In the genomic region with DNA sequence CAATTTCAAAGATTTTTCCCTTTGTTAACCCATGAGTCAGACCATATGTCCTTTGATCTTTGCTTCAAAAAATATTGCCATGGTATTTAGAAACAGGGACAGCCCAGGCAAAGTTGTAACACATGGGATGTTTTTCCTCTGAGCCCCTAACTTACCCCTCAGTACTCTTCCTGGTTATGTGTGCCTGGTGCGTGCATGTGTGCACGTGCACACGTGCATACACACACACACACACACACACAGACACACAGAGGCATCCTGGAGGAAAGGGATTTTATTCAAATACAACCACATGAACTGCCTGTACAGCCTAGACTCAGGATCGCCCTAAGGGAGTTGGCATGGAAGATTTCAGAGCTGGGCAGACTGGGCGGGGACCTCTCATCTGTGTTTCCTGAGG, we compare ENCODE assay signal across 17 cellular contexts. TPM values are rescaled to one million over a fixed set of nuclear protein-coding genes. Genes with fewer than 3 reads are reported as not detected.
DNase-seq lines count a peak whose midpoint lies in the region; ATAC-seq, FAIRE-seq and TF ChIP-seq lines count a peak whose summit lies in the region.
"Had no signal": no experiment of that assay in that cellular context is flagged by ENCODE, and none has a peak within 500 bp of the region (broad histone marks: within the 10 kb centered on the region; RNA-seq: fewer than 3 reads in every experiment).

No MANE protein-coding gene starts in this region.

- H3K9me3 ChIP-seq in HepG2 (ENCODE audit: low read length) (no peaks in the 10 kb centered on the region), right lobe of liver (no peaks in the 10 kb centered on the region), KOPT-K1 (ENCODE audit: insufficient read depth, low read length, poor library complexity, severe bottlenecking) (no peaks in the 10 kb centered on the region), small intestine (ENCODE audit: control insufficient read depth, low read depth) (no peaks in the 10 kb centered on the region)
- H3K9me3 ChIP-seq: HAP-1 had no signal

- FAIRE-seq in HepG2 (lab: Jason Lieb, UNC), result no peak
- FAIRE-seq in small intestine (lab: Jason Lieb, UNC), result no peak
- FAIRE-seq: A204.1, RCC 7860 had no signal

- no peak overlapping the region for H3K9ac ChIP-seq in HepG2 (ENCODE audit: insufficient read depth, low read depth, low read length)

- no TSS peak for BruUV-seq in HepG2 (replicated peaks; lab: Mats Ljungman, UMichigan)

- H3K27ac ChIP-seq in HepG2 (ENCODE audit: extremely low read length, insufficient read depth, low read length), result no peak overlapping the region
- H3K27ac ChIP-seq in right lobe of liver, result no peak overlapping the region
- H3K27ac ChIP-seq in KOPT-K1 (ENCODE audit: low read depth, low read length, poor library complexity, severe bottlenecking), result peak overlapping the region; percentile 52
- H3K27ac ChIP-seq in small intestine (ENCODE audit: low read depth in 1 of 2, low read length in 1 of 2), result no peak overlapping the region
- H3K27ac ChIP-seq: C4-2B had no signal

- no peak overlapping the region for H3K4me3 ChIP-seq in HepG2 (replicated peaks in 1 of 3; ENCODE audit: insufficient read depth in 1 of 3, low read depth in 2 of 3, low read length in 3 of 3)
- no peak overlapping the region for H3K4me3 ChIP-seq in right lobe of liver
- H3K4me3 ChIP-seq in small intestine (ENCODE audit: low read depth in 1 of 2, low read length in 2 of 2), result no peak overlapping the region
- H3K4me3 ChIP-seq: HAP-1 had no signal

- H4K20me1 ChIP-seq in HepG2 (ENCODE audit: insufficient read depth, low read length), result no peaks in the 10 kb centered on the region

- no peaks in the 10 kb centered on the region for H3K36me3 ChIP-seq in HepG2 (replicated peaks in 1 of 2; ENCODE audit: control insufficient read depth in 1 of 2, insufficient read depth in 2 of 2, low read length in 2 of 2)
- H3K36me3 ChIP-seq in right lobe of liver, result no peaks in the 10 kb centered on the region
- H3K36me3 ChIP-seq in KOPT-K1 (ENCODE audit: insufficient read depth, low read length), result 0 out of 2 replicates have a peak, but pooled peaks cover 4% of the 10 kb centered on the region
- H3K36me3 ChIP-seq in small intestine (ENCODE audit: control insufficient read depth in 2 of 2, insufficient read depth in 2 of 2, low read length in 2 of 2), result no peaks in the 10 kb centered on the region
- H3K36me3 ChIP-seq: HAP-1 had no signal

- no peaks in the 10 kb centered on the region for H3K27me3 Mint-ChIP-seq in activated naive CD8-positive, alpha-beta T cell treated with anti-CD3 and anti-CD28 coated beads, Interleukin-2, amount 50 U/mL, for 24 hours

- H3K79me2 ChIP-seq in HepG2 (ENCODE audit: insufficient read depth, low read length), result no peaks in the 10 kb centered on the region

- no peak overlapping the region for H2AFZ ChIP-seq in HepG2 (ENCODE audit: low read length)

- no peaks in the 10 kb centered on the region for H3K4me1 ChIP-seq in HepG2 (ENCODE audit: insufficient read depth, low read length)
- no peaks in the 10 kb centered on the region for H3K4me1 ChIP-seq in right lobe of liver
- H3K4me1 ChIP-seq in small intestine (ENCODE audit: control insufficient read depth in 2 of 2, insufficient read depth in 1 of 2, low read depth in 1 of 2, low read length in 1 of 2), result no peaks in the 10 kb centered on the region
- H3K4me1 ChIP-seq: HAP-1 had no signal

- H3K27me3 ChIP-seq in HepG2 (ENCODE audit: control insufficient read depth in 1 of 2, insufficient read depth in 2 of 2, low read length in 2 of 2) (no peaks in the 10 kb centered on the region; a peak in 1 of 5 replicates), right lobe of liver (no peaks in the 10 kb centered on the region), small intestine (ENCODE audit: control insufficient read depth in 2 of 2, insufficient read depth in 2 of 2, low read length in 2 of 2) (no peaks in the 10 kb centered on the region)

- ATAC-seq in HepG2 (no peak), right lobe of liver (no peak)
- no peak for ATAC-seq in activated naive CD8-positive, alpha-beta T cell treated with anti-CD3 and anti-CD28 coated beads, Interleukin-2, amount 50 U/mL, for 24 hours

- no peak overlapping the region for H3K4me3 Mint-ChIP-seq in activated naive CD8-positive, alpha-beta T cell treated with anti-CD3 and anti-CD28 coated beads, Interleukin-2, amount 50 U/mL, for 24 hours

- DNase-seq in HepG2 (ENCODE audit: low spot score) (no peak), right lobe of liver (no peak), small intestine (no peak), NCI-H1417 treated with DMSO at 0.1 percent for 48 hours (lab: John Stamatoyannopoulos, UW) (no peak)
- no peak for DNase-seq in activated naive CD8-positive, alpha-beta T cell treated with anti-CD3 and anti-CD28 coated beads, Interleukin-2, amount 50 U/mL, for 24 hours
- no peak for DNase-seq in activated CD4-positive, CD25-positive, alpha-beta regulatory T cell treated with anti-CD3 and anti-CD28 coated beads, Interleukin-2, amount 50 U/mL, for 72 hours
- DNase-seq: DMS 273 treated with DMSO at 0.1 percent for 48 hours, NCI-H1436 treated with DMSO at 0.1 percent for 48 hours, NCI-H2081 treated with DMSO at 0.1 percent for 48 hours, NCI-H510A treated with DMSO at 0.1 percent for 48 hours, SHP77 had no signal

- in situ Hi-C loops in HepG2 (cut with HindIII; ENCODE audit: extremely low pct_ligation_motif_present, low pct_unique_long_range_greater_than_20kb), result no loop called here

- intact Hi-C loops in HepG2 (cut with micrococcal nuclease; ENCODE audit: unreplicated experiment) (no loop called here), right lobe of liver (cut with DNase I) (no loop called here)

- CTCF ChIA-PET in HepG2 (lab: Yijun Ruan, JAX; ENCODE audit: low intra/inter-chr PET ratio, low total read pairs), result no interaction called here

- H3K4me2 ChIP-seq in HepG2 (ENCODE audit: low read depth, low read length), result no peak overlapping the region

- TF ChIP-seq POLR2A in HepG2 (IDR thresholded peaks at IDR 0.05; ENCODE audit: insufficient read depth in 1 of 2, low read depth in 2 of 2, low read length in 2 of 2), result no peak
- TF ChIP-seq POLR2A in right lobe of liver (IDR thresholded peaks at IDR 0.05), result no peak

- no peak for TF ChIP-seq RAD21 in HepG2 (CRISPR knock-in tag; IDR thresholded peaks at IDR 0.05)

- POLR2A ChIA-PET in HepG2 (lab: Yijun Ruan, JAX), result no interaction called here

- peak overlapping the region; percentile 21 for H3K27ac Mint-ChIP-seq in activated naive CD8-positive, alpha-beta T cell treated with anti-CD3 and anti-CD28 coated beads, Interleukin-2, amount 50 U/mL, for 24 hours

- WGBS in HepG2 (ENCODE audit: low lambda C conversion rate), result 28% methylated on average over 5 of the region's 5 CpGs
- 91% methylated on average over 5 of the region's 5 CpGs for WGBS in right lobe of liver (ENCODE audit: insufficient coverage, low coverage, low lambda C conversion rate, missing lambda C conversion rate)
- 83 to 89% (median 85%) methylated on average over 5 of the region's 5 CpGs for WGBS in small intestine, 3 donors

- H3K36me3 Mint-ChIP-seq in activated naive CD8-positive, alpha-beta T cell treated with anti-CD3 and anti-CD28 coated beads, Interleukin-2, amount 50 U/mL, for 24 hours (ENCODE audit: low read depth), result peaks cover 7% of the 10 kb centered on the region

- peaks cover 47% of the 10 kb centered on the region for H3K4me1 Mint-ChIP-seq in activated naive CD8-positive, alpha-beta T cell treated with anti-CD3 and anti-CD28 coated beads, Interleukin-2, amount 50 U/mL, for 24 hours

- TF ChIP-seq CTCF in HepG2 (CRISPR knock-in tag; IDR thresholded peaks at IDR 0.05) (no peak), right lobe of liver (IDR thresholded peaks at IDR 0.05) (no peak)

- no peaks in the 10 kb centered on the region for H3K9me3 Mint-ChIP-seq in activated naive CD8-positive, alpha-beta T cell treated with anti-CD3 and anti-CD28 coated beads, Interleukin-2, amount 50 U/mL, for 24 hours

- TF ChIP-seq EP300 in HepG2 (IDR thresholded peaks at IDR 0.05; ENCODE audit: low read depth in 2 of 2, low read length in 2 of 2) (no peak), HepG2 (CRISPR knock-in tag; IDR thresholded peaks at IDR 0.05; ENCODE audit: borderline replicate concordance) (no peak)

TF ChIP-seq in HepG2, 621 proteins besides CTCF, POLR2A, EP300 and RAD21 (continues in another document):
- TF ChIP-seq ZNF263 (CRISPR knock-in tag; IDR thresholded peaks at IDR 0.05) (no peak), ZNF713 (CRISPR knock-in tag; IDR thresholded peaks at IDR 0.05) (no peak)
- TF ChIP-seq, protein P1, sequence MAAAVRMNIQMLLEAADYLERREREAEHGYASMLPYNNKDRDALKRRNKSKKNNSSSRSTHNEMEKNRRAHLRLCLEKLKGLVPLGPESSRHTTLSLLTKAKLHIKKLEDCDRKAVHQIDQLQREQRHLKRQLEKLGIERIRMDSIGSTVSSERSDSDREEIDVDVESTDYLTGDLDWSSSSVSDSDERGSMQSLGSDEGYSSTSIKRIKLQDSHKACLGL (CRISPR knock-in tag; IDR thresholded peaks at IDR 0.05), result no peak

RNA-seq across cellular contexts. Expression of a gene that starts 5.1 kb away (rescaled TPM):
- total RNA-seq in HepG2 (2016; rRNA removed; fragmentation: Illumina TruSeq; extraction: Trizol) (not detected in 2 replicates), right lobe of liver (1 to 10 TPM; 1.3 to 7.3 (median 6.4) TPM)
- not detected in 2 replicates for total RNA-seq in HepG2 (2016; cell fraction: cytosol; rRNA removed; fragmentation: Illumina TruSeq; extraction: Trizol; ENCODE audit: low read depth)
- total RNA-seq in HepG2 (2016; cell fraction: insoluble cytoplasmic fraction; rRNA removed; fragmentation: Illumina TruSeq; extraction: Trizol), result not detected in 2 replicates
- not detected in 2 replicates for total RNA-seq in HepG2 (2016; cell fraction: membrane; rRNA removed; fragmentation: Illumina TruSeq; extraction: Trizol)
- total RNA-seq in HepG2 (2016; cell fraction: nucleus; rRNA removed; fragmentation: Illumina TruSeq; extraction: Trizol), result not detected in 2 replicates
- polyA plus RNA-seq in HepG2 (2011; rRNA removed) (not detected in 2 replicates), small intestine (under 1 TPM in 2 of 3 donors, not detected in 1; 0.27 to 0.92 TPM)
- not detected in 2 replicates for polyA plus RNA-seq in HepG2 (2011; cell fraction: cytosol; rRNA removed)
- polyA plus RNA-seq in HepG2 (2011; cell fraction: nucleus; rRNA removed), result not detected in 2 replicates
- not detected in 2 replicates for polyA plus RNA-seq in HepG2 (2012)
- polyA plus RNA-seq in HepG2 (2016; cell fraction: cytosol; fragmentation: Illumina TruSeq; extraction: Trizol; ENCODE audit: low read depth), result not detected in 2 replicates
- polyA plus RNA-seq in HepG2 (2016; cell fraction: insoluble cytoplasmic fraction; fragmentation: Illumina TruSeq; extraction: Trizol; ENCODE audit: low read depth), result not detected in 2 replicates
- not detected in 2 replicates for polyA plus RNA-seq in HepG2 (2016; cell fraction: membrane; fragmentation: Illumina TruSeq; extraction: Trizol; ENCODE audit: low read depth)
- polyA plus RNA-seq in HepG2 (2016; cell fraction: nucleus; fragmentation: Illumina TruSeq; extraction: Trizol; ENCODE audit: insufficient read depth, low read depth), result not detected in 2 replicates
- polyA minus RNA-seq in HepG2 (2011; rRNA and poly(A)+ RNA removed; ENCODE audit: low replicate concordance), result not detected in 2 replicates
- not detected in 2 replicates for polyA minus RNA-seq in HepG2 (2011; cell fraction: cytosol; rRNA and poly(A)+ RNA removed)
- polyA minus RNA-seq in HepG2 (2011; cell fraction: nucleus; rRNA and poly(A)+ RNA removed), result not detected in 2 replicates
- total RNA-seq: HT-29 had no signal
